ENCODE assay signal across 1 cellular context in genomic region chr21:15289896-15290841, GRCh38.
TF ChIP-seq lines count a peak whose summit lies in the region.

No MANE protein-coding gene starts in this region.

TF ChIP-seq in HepG2, 621 proteins besides CTCF, POLR2A, EP300 and RAD21 (continued from another document):
- no peak for TF ChIP-seq ZNF407 (CRISPR knock-in tag; IDR thresholded peaks at IDR 0.05; ENCODE audit: not compliant biosample characterization)
- no peak for TF ChIP-seq SNAPC2 (CRISPR knock-in tag; IDR thresholded peaks at IDR 0.05)
- no peak for TF ChIP-seq ZZZ3 (CRISPR knock-in tag; IDR thresholded peaks at IDR 0.05; ENCODE audit: borderline replicate concordance)
